Comparison of ENCODE assay signal across 18 cellular contexts in the genomic region with DNA sequence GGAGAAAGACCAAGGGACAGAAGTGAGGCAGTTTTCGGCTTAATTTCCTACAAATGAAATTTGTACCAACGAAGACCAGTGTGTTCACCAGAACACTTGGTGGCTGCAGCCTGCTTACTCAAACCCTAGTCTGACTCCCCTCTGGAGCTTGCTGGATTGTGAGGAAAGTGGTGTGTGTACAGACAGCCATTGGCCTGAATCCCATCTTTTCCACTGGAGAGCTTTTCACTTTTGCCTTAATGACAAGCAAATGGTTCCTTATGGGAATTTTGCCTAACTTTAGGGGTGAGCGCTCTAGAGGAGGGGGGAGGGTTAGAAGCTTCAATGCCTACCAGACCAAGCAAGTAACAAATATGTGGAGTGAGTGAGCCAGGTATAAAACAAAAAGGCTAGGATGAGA. TPM values are rescaled to one million over a fixed set of nuclear protein-coding genes. Genes with fewer than 3 reads are reported as not detected.
DNase-seq lines count a peak whose midpoint lies in the region; ATAC-seq and TF ChIP-seq lines count a peak whose summit lies in the region.
"Had no signal": no experiment of that assay in that cellular context is flagged by ENCODE, and none has a peak within 500 bp of the region (broad histone marks: within the 10 kb centered on the region; RNA-seq: fewer than 3 reads in every experiment).

No MANE protein-coding gene starts in this region.

- H4K20me1 ChIP-seq in HCT116 (ENCODE audit: insufficient read depth) = no peaks in the 10 kb centered on the region

- H3K36me3 ChIP-seq in HCT116 (ENCODE audit: control insufficient read depth in 1 of 2, insufficient read depth in 2 of 2, low read length in 2 of 2) (peaks cover 12 to 20% of the 10 kb centered on the region in 2 experiments; a peak in 2 of 4 replicates), iPS-15b (ENCODE audit: control insufficient read depth, insufficient read depth, low read length) (peaks cover 16% of the 10 kb centered on the region), subcutaneous abdominal adipose tissue (ENCODE audit: control insufficient read depth in 5 of 5, insufficient read depth in 5 of 5, low read length in 5 of 5) (peaks cover 15 to 45% (median 40%) of the 10 kb centered on the region in 5 donors)

- POLR2A ChIA-PET in HCT116 (lab: Charles Lee) (no interaction called here), WTC11 (lab: Charles Lee) (interaction anchor here (0.6 kb wide), 1 partner anchor 149 kb away, joined by 3 read pairs; no protein-coding TSS in a partner anchor)

- H3K9ac ChIP-seq in HCT116 (ENCODE audit: low read length) (no peak overlapping the region), iPS-15b (ENCODE audit: low read depth, low read length) (peak overlapping the region; percentile 38), subcutaneous abdominal adipose tissue (ENCODE audit: low read length in 5 of 5) (peak overlapping the region in 2 of 5 donors; percentile 6 to 29)

- H3K27me3 ChIP-seq in HCT116 (ENCODE audit: insufficient read depth, low read length) (no peaks in the 10 kb centered on the region), iPS-15b (ENCODE audit: control insufficient read depth, insufficient read depth, low read length) (no peaks in the 10 kb centered on the region), subcutaneous abdominal adipose tissue (ENCODE audit: control insufficient read depth in 5 of 5, insufficient read depth in 4 of 5, low read length in 5 of 5) (no peaks in the 10 kb centered on the region)
- H3K27me3 ChIP-seq: Peyer's patch, SJSA1 had no signal

- no peaks in the 10 kb centered on the region for H3K79me2 ChIP-seq in HCT116 (ENCODE audit: insufficient read depth, low read length)

- no peaks in the 10 kb centered on the region for H3K9me3 Mint-ChIP-seq in WTC11
- H3K9me3 Mint-ChIP-seq: CD4-positive, CD25-positive, alpha-beta regulatory T cell had no signal

- peaks cover 25% of the 10 kb centered on the region for H3K4me1 Mint-ChIP-seq in WTC11

- no peak overlapping the region for H2AFZ ChIP-seq in HCT116 (ENCODE audit: low read depth, low read length, poor library complexity, severe bottlenecking)

- TF ChIP-seq RAD21 in HCT116 (IDR thresholded peaks at IDR 0.05; ENCODE audit: low read depth) = no peak

- intact Hi-C loops in HCT116 (cut with micrococcal nuclease) = no loop called here

- TSS peak; percentile 7 for BruUV-seq in HCT116 (replicated peaks; lab: Mats Ljungman, UMichigan)

- no peak overlapping the region for H3K4me2 ChIP-seq in HCT116 (ENCODE audit: low read length)

- H3K27ac Mint-ChIP-seq in WTC11 = 0 out of 2 replicates have a peak overlapping the region, but pooled peaks have one; percentile 14

- ATAC-seq in HCT116 (no peak), WTC11 (no peak), GM21390 (IDR thresholded peaks at IDR 0.05; ENCODE audit: unreplicated experiment) (no peak), GM19467 (IDR thresholded peaks at IDR 0.05; ENCODE audit: unreplicated experiment) (no peak)

- H3K27ac ChIP-seq in HCT116 (ENCODE audit: low read depth, low read length) = no peak overlapping the region
- no peak overlapping the region for H3K27ac ChIP-seq in subcutaneous abdominal adipose tissue (ENCODE audit: low read depth, low read length)
- H3K27ac ChIP-seq: Peyer's patch, SJSA1 had no signal

- peaks cover 0 to 9% of the 10 kb centered on the region in 2 experiments; a peak in 2 of 4 replicates for H3K4me1 ChIP-seq in HCT116 (ENCODE audit: control insufficient read depth in 1 of 2, insufficient read depth in 2 of 2, low read length in 2 of 2)
- peaks cover 4% of the 10 kb centered on the region for H3K4me1 ChIP-seq in iPS-15b (ENCODE audit: control insufficient read depth, insufficient read depth, low read length)
- peaks cover 5 to 38% (median 34%) of the 10 kb centered on the region in 5 donors for H3K4me1 ChIP-seq in subcutaneous abdominal adipose tissue (ENCODE audit: control insufficient read depth in 5 of 5, insufficient read depth in 5 of 5, low read length in 5 of 5)

- CTCF ChIA-PET in HCT116 (lab: Charles Lee) (interaction anchor here (8.4 kb wide), 1 partner anchor 185 kb away, joined by 237 read pairs; no protein-coding TSS in a partner anchor), WTC11 (lab: Charles Lee) (interaction anchor here (1.3 to 8.5 kb wide), 5 partner anchors 9 to 185 kb away, joined by 4 to 277 read pairs (median 4); no protein-coding TSS in a partner anchor)

- no peak for TF ChIP-seq CTCF in HCT116 (IDR thresholded peaks at IDR 0.05 in 2 of 3, conservative IDR thresholded peaks at IDR 0.05 in 1 of 3; ENCODE audit: borderline replicate concordance in 1 of 3, insufficient read depth in 1 of 3, low read depth in 2 of 3, low read length in 2 of 3)
- TF ChIP-seq CTCF in WTC11 (IDR thresholded peaks at IDR 0.05) = no peak

- no peaks in the 10 kb centered on the region for H3K27me3 Mint-ChIP-seq in WTC11 (ENCODE audit: low read depth)
- H3K27me3 Mint-ChIP-seq: CD4-positive, CD25-positive, alpha-beta regulatory T cell had no signal

- DNase-seq in HCT116 (ENCODE audit: low read depth, low spot score) = no peak
- no peak for DNase-seq in WTC11 (ENCODE audit: low spot score)
- DNase-seq in SIG-M5 treated with dmso at 0.1 percent for 504 hours (lab: John Stamatoyannopoulos, UW; ENCODE audit: unreplicated experiment) = no peak
- DNase-seq: CD4-positive, CD25-positive, alpha-beta regulatory T cell; DMS79; IMR-90; NCI-H1694; NCI-H2081; NCI-H2171; NCI-H345; NCI-H524; NCI-H774; Peyer's patch had no signal

- no peaks in the 10 kb centered on the region for H3K9me3 ChIP-seq in HCT116 (ENCODE audit: control insufficient read depth in 1 of 2, insufficient read depth in 1 of 2, low read depth in 1 of 2, low read length in 2 of 2)
- no peaks in the 10 kb centered on the region for H3K9me3 ChIP-seq in iPS-15b (ENCODE audit: control insufficient read depth, insufficient read depth, low read length)
- no peaks in the 10 kb centered on the region for H3K9me3 ChIP-seq in subcutaneous abdominal adipose tissue (ENCODE audit: control insufficient read depth in 5 of 5, low read length in 5 of 5)
- H3K9me3 ChIP-seq: Peyer's patch, SJSA1 had no signal

- no peak overlapping the region for H3K4me3 Mint-ChIP-seq in WTC11
- H3K4me3 Mint-ChIP-seq: CD4-positive, CD25-positive, alpha-beta regulatory T cell had no signal

- H3K36me3 Mint-ChIP-seq in WTC11 = peaks cover 39% of the 10 kb centered on the region

- no peak for TF ChIP-seq POLR2A in HCT116 (IDR thresholded peaks at IDR 0.05; ENCODE audit: borderline replicate concordance, extremely low read depth, insufficient read depth, insufficient read length)

- H3K4me3 ChIP-seq in HCT116 (replicated peaks in 1 of 2; ENCODE audit: low read depth in 1 of 2, low read length in 2 of 2) = no peak overlapping the region
- H3K4me3 ChIP-seq in iPS-15b (ENCODE audit: low read depth, low read length) = no peak overlapping the region
- H3K4me3 ChIP-seq in subcutaneous abdominal adipose tissue (ENCODE audit: low read depth in 1 of 5, low read length in 5 of 5) = peak overlapping the region in 3 of 5 donors; percentile 5 to 13 (median 6)
- H3K4me3 ChIP-seq: Peyer's patch, SJSA1 had no signal

- RAD21 ChIA-PET in HCT116 (lab: Charles Lee; ENCODE audit: low non-redundant PET in 1 of 2, low total read pairs in 2 of 2, uncharacterized antibody in 2 of 2, unreplicated experiment in 2 of 2) = no interaction called here

- no peaks in the 10 kb centered on the region for H3K9me2 ChIP-seq in HCT116 (ENCODE audit: insufficient read depth)

TF ChIP-seq in HCT116, 20 proteins besides CTCF, POLR2A, EP300 and RAD21 (continues in another document):
- no peak for TF ChIP-seq SIN3A (IDR thresholded peaks at IDR 0.05; ENCODE audit: low read depth)
- no peak for TF ChIP-seq CBX3 (IDR thresholded peaks at IDR 0.05; ENCODE audit: low read depth)
- no peak for TF ChIP-seq JUND (IDR thresholded peaks at IDR 0.05)
- TF ChIP-seq POLR2AphosphoS5 (IDR thresholded peaks at IDR 0.05; ENCODE audit: low read depth, low read length) = no peak
- TF ChIP-seq ZFX (IDR thresholded peaks at IDR 0.05) = no peak
- no peak for TF ChIP-seq ZNF274 (IDR thresholded peaks at IDR 0.05; ENCODE audit: low read depth, low read length)
- TF ChIP-seq ELF1 (IDR thresholded peaks at IDR 0.05; ENCODE audit: borderline replicate concordance, low read depth) = no peak
- no peak for TF ChIP-seq SP1 (IDR thresholded peaks at IDR 0.05; ENCODE audit: low read depth)
- TF ChIP-seq FOSL1 (IDR thresholded peaks at IDR 0.05; ENCODE audit: low read depth) = no peak
- TF ChIP-seq, protein P1, sequence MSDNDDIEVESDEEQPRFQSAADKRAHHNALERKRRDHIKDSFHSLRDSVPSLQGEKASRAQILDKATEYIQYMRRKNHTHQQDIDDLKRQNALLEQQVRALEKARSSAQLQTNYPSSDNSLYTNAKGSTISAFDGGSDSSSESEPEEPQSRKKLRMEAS (IDR thresholded peaks at IDR 0.05) = no peak

TF ChIP-seq in WTC11, 78 proteins besides CTCF, POLR2A, EP300 and RAD21:
- no peak for TF ChIP-seq NR1H2 (CRISPR knock-in tag; IDR thresholded peaks at IDR 0.05)
- TF ChIP-seq, protein P2, sequence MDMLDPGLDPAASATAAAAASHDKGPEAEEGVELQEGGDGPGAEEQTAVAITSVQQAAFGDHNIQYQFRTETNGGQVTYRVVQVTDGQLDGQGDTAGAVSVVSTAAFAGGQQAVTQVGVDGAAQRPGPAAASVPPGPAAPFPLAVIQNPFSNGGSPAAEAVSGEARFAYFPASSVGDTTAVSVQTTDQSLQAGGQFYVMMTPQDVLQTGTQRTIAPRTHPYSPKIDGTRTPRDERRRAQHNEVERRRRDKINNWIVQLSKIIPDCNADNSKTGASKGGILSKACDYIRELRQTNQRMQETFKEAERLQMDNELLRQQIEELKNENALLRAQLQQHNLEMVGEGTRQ (CRISPR knock-in tag; IDR thresholded peaks at IDR 0.05) = no peak
- TF ChIP-seq CBFB (CRISPR knock-in tag; IDR thresholded peaks at IDR 0.05; ENCODE audit: low read depth) = no peak

RNA-seq across cellular contexts. Expression of a gene that starts 17.3 kb away (rescaled TPM):
- 33.9 TPM for total RNA-seq in HCT116 (2021; ENCODE audit: unreplicated experiment)
- 27.8 and 29.2 TPM in 2 replicates for polyA plus RNA-seq in HCT116 (2012)
- 40.4 to 46.5 TPM (median 43.6 TPM) in 3 replicates for total RNA-seq in WTC11 (2021)

RNA-seq across cellular contexts. Expression of a gene that starts 42.5 kb away (rescaled TPM):
- total RNA-seq in HCT116 (2021; ENCODE audit: unreplicated experiment) (3.1 TPM), WTC11 (2021) (0.99 to 1.9 TPM (median 1.6 TPM) in 3 replicates)
- 0.77 and 1.3 TPM in 2 replicates for polyA plus RNA-seq in HCT116 (2012)

RNA-seq across cellular contexts. Expression of a gene that starts 56.9 kb away (rescaled TPM):
- 6.3 TPM for total RNA-seq in HCT116 (2021; ENCODE audit: unreplicated experiment)
- polyA plus RNA-seq in HCT116 (2012) = 1.4 and 2.4 TPM in 2 replicates
- total RNA-seq in WTC11 (2021) = 8.9 to 11.4 TPM (median 9.4 TPM) in 3 replicates

Comparison
In these comparisons a context has a peak if more than half of its experiments do, and no peak if none do; other contexts are left out.
1. H3K4me3 ChIP-seq: peak in subcutaneous abdominal adipose tissue (3 of 5); none in HCT116 (0 of 2) and iPS-15b (single experiment).